Comparison of ENCODE assay signal across 21 cellular contexts in the genomic region with DNA sequence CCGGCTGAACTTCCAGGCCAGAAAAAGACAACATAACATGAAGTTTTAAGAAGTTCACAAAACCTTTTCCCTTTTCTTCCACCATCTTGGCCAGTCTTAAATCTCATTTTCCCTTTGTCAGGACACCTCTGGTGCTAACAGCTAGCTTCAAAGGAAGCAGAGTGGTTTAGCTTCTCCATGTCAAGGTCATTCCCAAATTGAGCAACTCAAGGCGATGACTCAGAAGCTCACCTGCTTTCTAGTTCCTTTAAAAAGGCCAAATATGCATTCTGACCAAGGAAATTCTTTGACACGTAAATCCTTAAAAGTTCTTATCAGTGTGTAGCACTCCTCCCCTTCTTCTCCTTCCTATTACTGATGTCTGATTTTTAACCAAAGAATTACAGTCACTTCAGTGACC.
DNase-seq lines count a peak whose midpoint lies in the region; ATAC-seq, FAIRE-seq and TF ChIP-seq lines count a peak whose summit lies in the region.
"Had no signal": no experiment of that assay in that cellular context is flagged by ENCODE, and none has a peak within 500 bp of the region (broad histone marks: within the 10 kb centered on the region; RNA-seq: fewer than 3 reads in every experiment).

No MANE protein-coding gene starts in this region.

- BruUV-seq in MCF 10A (replicated peaks; lab: Mats Ljungman, UMichigan) (no TSS peak), A673 (replicated peaks; lab: Mats Ljungman, UMichigan) (no TSS peak)

- H3K4me1 ChIP-seq in breast epithelium (no peaks in the 10 kb centered on the region), H1 (replicated peaks in 1 of 4; ENCODE audit: control insufficient read depth in 3 of 4, insufficient read depth in 4 of 4, low read length in 3 of 4) (no peaks in the 10 kb centered on the region; a peak in 1 of 7 replicates), skeletal muscle tissue (ENCODE audit: control insufficient read depth in 3 of 3, insufficient read depth in 3 of 3, low read length in 3 of 3) (peaks cover 0 to 2% (median 0%) of the 10 kb centered on the region in 3 donors), A673 (ENCODE audit: insufficient read depth, low read length, poor library complexity, severe bottlenecking) (no peaks in the 10 kb centered on the region)
- H3K4me1 ChIP-seq: BLaER1, SJSA1 had no signal

- no peak overlapping the region for H3K4me2 ChIP-seq in H1 (ENCODE audit: insufficient read depth in 1 of 2, low read depth in 2 of 2, low read length in 2 of 2)
- H3K4me2 ChIP-seq: BLaER1 had no signal

- no peak overlapping the region for H4K91ac ChIP-seq in H1 (replicated peaks; ENCODE audit: insufficient read length, low read length)

- H4K20me1 ChIP-seq in H1 (replicated peaks in 1 of 2; ENCODE audit: control insufficient read depth in 1 of 2, insufficient read depth in 2 of 2, low read length in 2 of 2) = no peaks in the 10 kb centered on the region
- H4K20me1 ChIP-seq: BLaER1 had no signal

- no peaks in the 10 kb centered on the region for H3K27me3 ChIP-seq in breast epithelium
- no peaks in the 10 kb centered on the region for H3K27me3 ChIP-seq in H1 (replicated peaks in 1 of 4; ENCODE audit: control insufficient read depth in 3 of 4, extremely low read depth in 1 of 4, insufficient read depth in 3 of 4, low read length in 3 of 4)
- H3K27me3 ChIP-seq in skeletal muscle tissue (ENCODE audit: control insufficient read depth in 3 of 3, insufficient read depth in 3 of 3, low read length in 3 of 3) = no peaks in the 10 kb centered on the region
- no peaks in the 10 kb centered on the region for H3K27me3 ChIP-seq in A673 (replicated peaks; ENCODE audit: insufficient read depth, low read depth, low read length, poor library complexity)
- H3K27me3 ChIP-seq: BLaER1, SJSA1 had no signal

- no peak overlapping the region for H2AK5ac ChIP-seq in H1 (ENCODE audit: low read depth, low read length)

- TF ChIP-seq RAD21 in H1 (IDR thresholded peaks at IDR 0.05 in 1 of 2, conservative IDR thresholded peaks at IDR 0.05 in 1 of 2; ENCODE audit: low read depth in 2 of 2, low read length in 2 of 2) = no peak

- H3K56ac ChIP-seq in H1 (replicated peaks; ENCODE audit: insufficient read length, low read depth, low read length) = no peak overlapping the region

- H2BK15ac ChIP-seq in H1 (ENCODE audit: low read length) = no peak overlapping the region

- H3K9me3 ChIP-seq in breast epithelium = no peaks in the 10 kb centered on the region
- no peaks in the 10 kb centered on the region for H3K9me3 ChIP-seq in H1 (ENCODE audit: insufficient read depth in 2 of 2, low read depth in 1 of 2, low read length in 1 of 2)
- no peaks in the 10 kb centered on the region for H3K9me3 ChIP-seq in skeletal muscle tissue (ENCODE audit: control insufficient read depth in 3 of 3, low read length in 3 of 3)
- no peaks in the 10 kb centered on the region for H3K9me3 ChIP-seq in A673 (ENCODE audit: low read depth, low read length, poor library complexity, severe bottlenecking)
- H3K9me3 ChIP-seq: BLaER1 had no signal

- no peaks in the 10 kb centered on the region; the same call in 1 of the 2 replicates for H3K79me1 ChIP-seq in H1 (ENCODE audit: low read depth, low read length)

- H3K27ac ChIP-seq in breast epithelium (no peak overlapping the region), H1 (ENCODE audit: low read depth, low read length) (no peak overlapping the region), skeletal muscle tissue (ENCODE audit: low read depth, low read length) (peak overlapping the region; percentile 8), A673 (ENCODE audit: low read depth, low read length, poor library complexity, severe bottlenecking) (no peak overlapping the region)
- H3K27ac ChIP-seq: BLaER1, HL-60, RWPE1, SJSA1 had no signal

- TF ChIP-seq CTCF in MCF 10A (IDR thresholded peaks at IDR 0.05; ENCODE audit: unreplicated experiment) (no peak), breast epithelium (IDR thresholded peaks at IDR 0.05) (no peak), H1 (IDR thresholded peaks at IDR 0.05; ENCODE audit: control extremely low read depth in 1 of 3, insufficient read depth in 1 of 3, low read depth in 1 of 3, low read length in 3 of 3) (no peak), nephron (IDR thresholded peaks at IDR 0.05; ENCODE audit: unreplicated experiment in 3 of 3) (no peak), A673 (conservative IDR thresholded peaks at IDR 0.05; ENCODE audit: low read depth, low read length) (no peak)

- H3K27me3 Mint-ChIP-seq in MCF 10A (ENCODE audit: insufficient read depth, unreplicated experiment) (peaks cover 34% of the 10 kb centered on the region), nephron (ENCODE audit: low read depth) (no peaks in the 10 kb centered on the region)
- H3K27me3 Mint-ChIP-seq in activated T-helper 2 cell treated with anti-CD3 and anti-CD28 coated beads, Interferon-gamma antibody, Interleukin-2, Interleukin-4, amounts not matched to agents 10 μg/mL and 5 μg/mL and 100 μg/mL, durations not matched to agents 14 hours and 24 hours and 36 hours (ENCODE audit: low read depth) = no peaks in the 10 kb centered on the region

- no peak for FAIRE-seq in H1 (lab: Jason Lieb, UNC)
- FAIRE-seq: GM12891, GM18507 had no signal

- POLR2A ChIA-PET in MCF 10A (lab: Yijun Ruan, JAX) = no interaction called here
- POLR2A ChIA-PET in H1 (lab: Charles Lee; ENCODE audit: partially characterized antibody) = no interaction called here
- POLR2A ChIA-PET in A673 (lab: Charles Lee; ENCODE audit: low non-redundant PET) = no interaction called here

- H3K23me2 ChIP-seq in H1 (ENCODE audit: low read depth, low read length) = no peaks in the 10 kb centered on the region

- no peak overlapping the region for H4K5ac ChIP-seq in H1 (ENCODE audit: insufficient read length, low read depth, low read length)

- ATAC-seq in left cardiac atrium = no peak
- ATAC-seq: CD8-positive, alpha-beta T cell had no signal

- peaks cover 6% of the 10 kb centered on the region for H3K4me1 Mint-ChIP-seq in MCF 10A (ENCODE audit: insufficient read depth, unreplicated experiment)
- peaks cover 66% of the 10 kb centered on the region for H3K4me1 Mint-ChIP-seq in nephron
- H3K4me1 Mint-ChIP-seq in activated T-helper 2 cell treated with anti-CD3 and anti-CD28 coated beads, Interferon-gamma antibody, Interleukin-2, Interleukin-4, amounts not matched to agents 10 μg/mL and 5 μg/mL and 100 μg/mL, durations not matched to agents 14 hours and 24 hours and 36 hours (ENCODE audit: low read depth) = no peaks in the 10 kb centered on the region

- WGBS in H1 (ENCODE audit: extremely low coverage in 1 of 2, insufficient coverage in 1 of 2, insufficient read length in 1 of 2, insufficient replicate concordance in 2 of 2, low coverage in 1 of 2, low lambda C conversion rate in 2 of 2, missing lambda C conversion rate in 1 of 2), 2 experiments = 89% methylated on average over 3 of the region's 3 CpGs; no CpG with 5 or more reads in 1 of the 2 experiments

- H3K9ac ChIP-seq in H1 (replicated peaks in 1 of 4; ENCODE audit: extremely low read depth in 1 of 4, low read depth in 3 of 4, low read length in 3 of 4) = no peak overlapping the region
- H3K9ac ChIP-seq in skeletal muscle tissue (ENCODE audit: low read depth in 1 of 3, low read length in 3 of 3) = no peak overlapping the region
- H3K9ac ChIP-seq: BLaER1 had no signal

- TF ChIP-seq EP300 in H1 (IDR thresholded peaks at IDR 0.05; ENCODE audit: borderline replicate concordance in 1 of 2, low read depth in 2 of 2, low read length in 2 of 2) = no peak

- no peak overlapping the region for H4K8ac ChIP-seq in H1 (ENCODE audit: extremely low read depth, insufficient read depth, low read length)

- H3K4ac ChIP-seq in H1 (replicated peaks; ENCODE audit: insufficient read length, low read depth, low read length) = no peak overlapping the region

- no peak overlapping the region for H2BK120ac ChIP-seq in H1 (replicated peaks; ENCODE audit: low read depth, low read length)

- H2BK12ac ChIP-seq in H1 (ENCODE audit: low read depth, low read length) = no peak overlapping the region

- H3K23ac ChIP-seq in H1 (ENCODE audit: insufficient read length) = no peak overlapping the region

- H2BK20ac ChIP-seq in H1 (ENCODE audit: low read length) = no peak overlapping the region

- no peak overlapping the region for H3K18ac ChIP-seq in H1 (ENCODE audit: extremely low read depth, low read length)

- CTCF ChIA-PET in MCF 10A (lab: Yijun Ruan, JAX) (interaction anchor here (0.5 to 1.1 kb wide), 2 partner anchors 61 to 1265 kb away, joined by 3 to 4 read pairs; no protein-coding TSS in a partner anchor), H1 (lab: Charles Lee; ENCODE audit: partially characterized antibody) (interaction anchor here (0.9 to 1.1 kb wide), 5 partner anchors 10 to 223 kb away, joined by 3 to 4 read pairs (median 3); no protein-coding TSS in a partner anchor), A673 (lab: Charles Lee) (no interaction called here)

- H3K4me3 Mint-ChIP-seq in MCF 10A (ENCODE audit: unreplicated experiment) = no peak overlapping the region
- no peak overlapping the region for H3K4me3 Mint-ChIP-seq in nephron
- no peak overlapping the region for H3K4me3 Mint-ChIP-seq in activated T-helper 2 cell treated with anti-CD3 and anti-CD28 coated beads, Interferon-gamma antibody, Interleukin-2, Interleukin-4, amounts not matched to agents 10 μg/mL and 5 μg/mL and 100 μg/mL, durations not matched to agents 14 hours and 24 hours and 36 hours (ENCODE audit: low read depth)
- H3K4me3 Mint-ChIP-seq: CD8-positive, alpha-beta T cell had no signal

- no peaks in the 10 kb centered on the region for H3K36me3 Mint-ChIP-seq in MCF 10A (ENCODE audit: insufficient read depth, unreplicated experiment)
- no peaks in the 10 kb centered on the region for H3K36me3 Mint-ChIP-seq in nephron (ENCODE audit: low read depth)
- H3K36me3 Mint-ChIP-seq in activated T-helper 2 cell treated with anti-CD3 and anti-CD28 coated beads, Interferon-gamma antibody, Interleukin-2, Interleukin-4, amounts not matched to agents 10 μg/mL and 5 μg/mL and 100 μg/mL, durations not matched to agents 14 hours and 24 hours and 36 hours (ENCODE audit: low read depth) = no peaks in the 10 kb centered on the region
- H3K36me3 Mint-ChIP-seq: CD8-positive, alpha-beta T cell had no signal

- no peak overlapping the region for H2BK5ac ChIP-seq in H1 (ENCODE audit: low read depth, low read length)

- H3K27ac Mint-ChIP-seq in MCF 10A (ENCODE audit: low read depth, unreplicated experiment) (no peak overlapping the region), nephron (peak overlapping the region; percentile 33 to 92 (median 73))
- no peak overlapping the region for H3K27ac Mint-ChIP-seq in activated T-helper 2 cell treated with anti-CD3 and anti-CD28 coated beads, Interferon-gamma antibody, Interleukin-2, Interleukin-4, amounts not matched to agents 10 μg/mL and 5 μg/mL and 100 μg/mL, durations not matched to agents 14 hours and 24 hours and 36 hours
- H3K27ac Mint-ChIP-seq: CD8-positive, alpha-beta T cell had no signal

- H3K4me3 ChIP-seq in breast epithelium (no peak overlapping the region), H1 (ENCODE audit: extremely low read depth in 1 of 4, insufficient read depth in 2 of 4, low read depth in 3 of 4, low read length in 4 of 4) (no peak overlapping the region), skeletal muscle tissue (ENCODE audit: low read length in 3 of 3) (no peak overlapping the region), A673 (ENCODE audit: low read depth, low read length, poor library complexity, severe bottlenecking) (no peak overlapping the region)
- H3K4me3 ChIP-seq: BLaER1, SJSA1 had no signal

- DNase-seq in MCF 10A (ENCODE audit: unreplicated experiment) (peak; percentile 72), breast epithelium (ENCODE audit: low spot score in 2 of 2) (no peak), H1 (ENCODE audit: low read depth in 1 of 2, low spot score in 2 of 2) (no peak), A673 (ENCODE audit: low spot score) (no peak), left cardiac atrium (no peak)
- DNase-seq in activated T-helper 2 cell treated with anti-CD3 and anti-CD28 coated beads, Interferon-gamma antibody, Interleukin-2, Interleukin-4, amounts not matched to agents 10 μg/mL and 5 μg/mL and 100 μg/mL, durations not matched to agents 14 hours and 24 hours and 36 hours (ENCODE audit: low spot score) = no peak
- DNase-seq: 8988T; CD8-positive, alpha-beta T cell; GF-D8; H7; NCI-H1417 treated with DMSO at 0.1 percent for 48 hours; NCI-H1930; NCI-H69 had no signal

- no peak overlapping the region for H3K14ac ChIP-seq in H1 (ENCODE audit: insufficient read length)

- intact Hi-C loops in MCF 10A (cut with micrococcal nuclease) (no loop called here), breast epithelium (cut with DNase I; ENCODE audit: low total_unique reads) (no loop called here), A673 (cut with micrococcal nuclease; ENCODE audit: unreplicated experiment) (no loop called here), left cardiac atrium (cut with DNase I) (loop anchor here in 1 of 2 donors (10.0 kb wide), 1 partner anchor 131 kb away; no protein-coding TSS in a partner anchor)
- intact Hi-C loops in activated T-helper 2 cell treated with anti-CD3 and anti-CD28 coated beads, Interferon-gamma antibody, Interleukin-2, Interleukin-4, amounts not matched to agents 10 μg/mL and 5 μg/mL and 100 μg/mL, durations not matched to agents 14 hours and 24 hours and 36 hours (cut with micrococcal nuclease) = no loop called here

- TF ChIP-seq POLR2A in breast epithelium (IDR thresholded peaks at IDR 0.05) = no peak
- no peak for TF ChIP-seq POLR2A in H1 (IDR thresholded peaks at IDR 0.05; ENCODE audit: control extremely low read depth in 1 of 2, low read depth in 2 of 2, low read length in 2 of 2)

- H3K9me3 Mint-ChIP-seq in MCF 10A (ENCODE audit: unreplicated experiment) (no peaks in the 10 kb centered on the region), nephron (peaks cover 3% of the 10 kb centered on the region)
- H3K9me3 Mint-ChIP-seq in activated T-helper 2 cell treated with anti-CD3 and anti-CD28 coated beads, Interferon-gamma antibody, Interleukin-2, Interleukin-4, amounts not matched to agents 10 μg/mL and 5 μg/mL and 100 μg/mL, durations not matched to agents 14 hours and 24 hours and 36 hours = no peaks in the 10 kb centered on the region
- H3K9me3 Mint-ChIP-seq: CD8-positive, alpha-beta T cell had no signal

- H3K79me2 ChIP-seq in H1 (ENCODE audit: control insufficient read depth in 1 of 2, insufficient read depth in 2 of 2, low read length in 2 of 2) = no peaks in the 10 kb centered on the region

- H3K36me3 ChIP-seq in breast epithelium = no peaks in the 10 kb centered on the region
- no peaks in the 10 kb centered on the region for H3K36me3 ChIP-seq in H1 (ENCODE audit: control insufficient read depth in 2 of 4, insufficient read depth in 4 of 4, low read length in 3 of 4)
- H3K36me3 ChIP-seq in skeletal muscle tissue (ENCODE audit: control insufficient read depth in 3 of 3, insufficient read depth in 3 of 3, low read length in 3 of 3) = no peaks in the 10 kb centered on the region
- no peaks in the 10 kb centered on the region for H3K36me3 ChIP-seq in A673 (ENCODE audit: insufficient read depth, low read length, poor library complexity, severe bottlenecking)
- H3K36me3 ChIP-seq: BLaER1, SJSA1 had no signal

- H2AFZ ChIP-seq in H1 (ENCODE audit: low read length) = peak overlapping the region; percentile 6; the same call in 1 of the 2 replicates

Comparison
In these comparisons a context has a peak if more than half of its experiments do, and no peak if none do; other contexts are left out.
1. H3K27ac Mint-ChIP-seq: peak in nephron (3 of 3); none in MCF 10A (single experiment) and activated T-helper 2 cell treated with anti-CD3 and anti-CD28 coated beads, Interferon-gamma antibody, Interleukin-2, Interleukin-4, amounts not matched to agents 10 μg/mL and 5 μg/mL and 100 μg/mL, durations not matched to agents 14 hours and 24 hours and 36 hours (single experiment).